In the genomic region with DNA sequence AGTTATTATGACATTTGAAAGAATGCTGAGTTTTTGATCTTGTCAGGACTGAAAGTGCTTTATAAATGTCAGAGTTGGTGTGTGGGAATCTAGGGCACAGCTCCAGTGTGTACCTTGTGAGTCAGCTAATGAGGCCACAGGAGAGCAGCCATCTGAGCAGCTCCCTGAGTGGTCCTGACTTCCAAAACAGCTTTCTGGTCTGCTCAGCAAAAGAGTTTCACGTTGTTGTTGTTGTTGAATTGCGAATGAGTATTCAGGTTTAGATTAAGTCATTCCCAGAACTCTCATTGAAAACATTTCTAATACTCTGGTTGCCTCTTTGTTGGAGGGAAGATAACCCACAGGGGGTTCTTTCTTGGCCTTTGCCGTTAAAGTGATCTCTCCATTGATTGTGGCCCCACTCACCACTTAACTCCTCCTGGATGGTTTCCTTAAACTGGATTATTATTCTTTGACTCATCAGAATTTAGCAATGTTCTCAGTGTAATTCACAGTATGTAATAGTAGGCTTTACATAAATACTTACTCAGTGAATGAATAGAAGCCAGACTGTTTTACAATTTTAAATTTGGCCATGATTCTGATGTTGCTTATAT, we compare ENCODE assay signal across 2 cellular contexts.
TF ChIP-seq lines count a peak whose summit lies in the region.

No MANE protein-coding gene starts in this region.

TF ChIP-seq in A549, 52 proteins besides CTCF, POLR2A, EP300 and RAD21 (continued from another document):
- TF ChIP-seq, protein P1, sequence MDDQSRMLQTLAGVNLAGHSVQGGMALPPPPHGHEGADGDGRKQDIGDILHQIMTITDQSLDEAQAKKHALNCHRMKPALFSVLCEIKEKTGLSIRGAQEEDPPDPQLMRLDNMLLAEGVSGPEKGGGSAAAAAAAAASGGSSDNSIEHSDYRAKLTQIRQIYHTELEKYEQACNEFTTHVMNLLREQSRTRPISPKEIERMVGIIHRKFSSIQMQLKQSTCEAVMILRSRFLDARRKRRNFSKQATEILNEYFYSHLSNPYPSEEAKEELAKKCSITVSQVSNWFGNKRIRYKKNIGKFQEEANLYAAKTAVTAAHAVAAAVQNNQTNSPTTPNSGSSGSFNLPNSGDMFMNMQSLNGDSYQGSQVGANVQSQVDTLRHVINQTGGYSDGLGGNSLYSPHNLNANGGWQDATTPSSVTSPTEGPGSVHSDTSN (IDR thresholded peaks at IDR 0.05) = 0 out of 2 replicates have a peak, but pooled peaks have one; percentile 44
- TF ChIP-seq NPAS2 (CRISPR knock-in tag; IDR thresholded peaks at IDR 0.05; ENCODE audit: borderline replicate concordance) = no peak
- no peak for TF ChIP-seq HOXB13 (CRISPR knock-in tag; IDR thresholded peaks at IDR 0.05; ENCODE audit: low read depth)
- peak; percentile 34 to 73 for TF ChIP-seq CEBPB (IDR thresholded peaks at IDR 0.05)
- TF ChIP-seq MAZ (IDR thresholded peaks at IDR 0.05; ENCODE audit: borderline replicate concordance, low read depth, low read length) = no peak
- TF ChIP-seq HOXB5 (CRISPR knock-in tag; IDR thresholded peaks at IDR 0.05) = peak; percentile 22; the same call in 1 of the 2 replicates
- TF ChIP-seq MAFK (IDR thresholded peaks at IDR 0.05; ENCODE audit: partially characterized antibody) = peak; percentile 70
- TF ChIP-seq HOXA7 (CRISPR knock-in tag; IDR thresholded peaks at IDR 0.05) = no peak
- TF ChIP-seq, protein P2, sequence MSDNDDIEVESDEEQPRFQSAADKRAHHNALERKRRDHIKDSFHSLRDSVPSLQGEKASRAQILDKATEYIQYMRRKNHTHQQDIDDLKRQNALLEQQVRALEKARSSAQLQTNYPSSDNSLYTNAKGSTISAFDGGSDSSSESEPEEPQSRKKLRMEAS (IDR thresholded peaks at IDR 0.05) = 0 out of 2 replicates have a peak, but pooled peaks have one; percentile 21
- peak; percentile 80 for TF ChIP-seq FOSL2 (IDR thresholded peaks at IDR 0.05)
- peak; percentile 67 for TF ChIP-seq FOSL2 (CRISPR knock-in tag; IDR thresholded peaks at IDR 0.05)
- TF ChIP-seq JUNB (IDR thresholded peaks at IDR 0.05) = peak; percentile 85

TF ChIP-seq in GM23338, 12 proteins besides CTCF, POLR2A, EP300 and RAD21 (continued from another document):
- TF ChIP-seq, protein P3, sequence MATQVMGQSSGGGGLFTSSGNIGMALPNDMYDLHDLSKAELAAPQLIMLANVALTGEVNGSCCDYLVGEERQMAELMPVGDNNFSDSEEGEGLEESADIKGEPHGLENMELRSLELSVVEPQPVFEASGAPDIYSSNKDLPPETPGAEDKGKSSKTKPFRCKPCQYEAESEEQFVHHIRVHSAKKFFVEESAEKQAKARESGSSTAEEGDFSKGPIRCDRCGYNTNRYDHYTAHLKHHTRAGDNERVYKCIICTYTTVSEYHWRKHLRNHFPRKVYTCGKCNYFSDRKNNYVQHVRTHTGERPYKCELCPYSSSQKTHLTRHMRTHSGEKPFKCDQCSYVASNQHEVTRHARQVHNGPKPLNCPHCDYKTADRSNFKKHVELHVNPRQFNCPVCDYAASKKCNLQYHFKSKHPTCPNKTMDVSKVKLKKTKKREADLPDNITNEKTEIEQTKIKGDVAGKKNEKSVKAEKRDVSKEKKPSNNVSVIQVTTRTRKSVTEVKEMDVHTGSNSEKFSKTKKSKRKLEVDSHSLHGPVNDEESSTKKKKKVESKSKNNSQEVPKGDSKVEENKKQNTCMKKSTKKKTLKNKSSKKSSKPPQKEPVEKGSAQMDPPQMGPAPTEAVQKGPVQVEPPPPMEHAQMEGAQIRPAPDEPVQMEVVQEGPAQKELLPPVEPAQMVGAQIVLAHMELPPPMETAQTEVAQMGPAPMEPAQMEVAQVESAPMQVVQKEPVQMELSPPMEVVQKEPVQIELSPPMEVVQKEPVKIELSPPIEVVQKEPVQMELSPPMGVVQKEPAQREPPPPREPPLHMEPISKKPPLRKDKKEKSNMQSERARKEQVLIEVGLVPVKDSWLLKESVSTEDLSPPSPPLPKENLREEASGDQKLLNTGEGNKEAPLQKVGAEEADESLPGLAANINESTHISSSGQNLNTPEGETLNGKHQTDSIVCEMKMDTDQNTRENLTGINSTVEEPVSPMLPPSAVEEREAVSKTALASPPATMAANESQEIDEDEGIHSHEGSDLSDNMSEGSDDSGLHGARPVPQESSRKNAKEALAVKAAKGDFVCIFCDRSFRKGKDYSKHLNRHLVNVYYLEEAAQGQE (IDR thresholded peaks at IDR 0.05; ENCODE audit: unreplicated experiment) = no peak
- no peak for TF ChIP-seq JUNB (IDR thresholded peaks at IDR 0.05; ENCODE audit: unreplicated experiment)
- no peak for TF ChIP-seq POLR2AphosphoS5 (IDR thresholded peaks at IDR 0.05; ENCODE audit: low read depth)
- TF ChIP-seq CREB1 (CRISPR knock-in tag; IDR thresholded peaks at IDR 0.05; ENCODE audit: low read depth) = no peak
- TF ChIP-seq STAT1 (IDR thresholded peaks at IDR 0.05; ENCODE audit: unreplicated experiment) = no peak
- no peak for TF ChIP-seq EZH2phosphoT487 (IDR thresholded peaks at IDR 0.05; ENCODE audit: unreplicated experiment)
- TF ChIP-seq, protein P4, sequence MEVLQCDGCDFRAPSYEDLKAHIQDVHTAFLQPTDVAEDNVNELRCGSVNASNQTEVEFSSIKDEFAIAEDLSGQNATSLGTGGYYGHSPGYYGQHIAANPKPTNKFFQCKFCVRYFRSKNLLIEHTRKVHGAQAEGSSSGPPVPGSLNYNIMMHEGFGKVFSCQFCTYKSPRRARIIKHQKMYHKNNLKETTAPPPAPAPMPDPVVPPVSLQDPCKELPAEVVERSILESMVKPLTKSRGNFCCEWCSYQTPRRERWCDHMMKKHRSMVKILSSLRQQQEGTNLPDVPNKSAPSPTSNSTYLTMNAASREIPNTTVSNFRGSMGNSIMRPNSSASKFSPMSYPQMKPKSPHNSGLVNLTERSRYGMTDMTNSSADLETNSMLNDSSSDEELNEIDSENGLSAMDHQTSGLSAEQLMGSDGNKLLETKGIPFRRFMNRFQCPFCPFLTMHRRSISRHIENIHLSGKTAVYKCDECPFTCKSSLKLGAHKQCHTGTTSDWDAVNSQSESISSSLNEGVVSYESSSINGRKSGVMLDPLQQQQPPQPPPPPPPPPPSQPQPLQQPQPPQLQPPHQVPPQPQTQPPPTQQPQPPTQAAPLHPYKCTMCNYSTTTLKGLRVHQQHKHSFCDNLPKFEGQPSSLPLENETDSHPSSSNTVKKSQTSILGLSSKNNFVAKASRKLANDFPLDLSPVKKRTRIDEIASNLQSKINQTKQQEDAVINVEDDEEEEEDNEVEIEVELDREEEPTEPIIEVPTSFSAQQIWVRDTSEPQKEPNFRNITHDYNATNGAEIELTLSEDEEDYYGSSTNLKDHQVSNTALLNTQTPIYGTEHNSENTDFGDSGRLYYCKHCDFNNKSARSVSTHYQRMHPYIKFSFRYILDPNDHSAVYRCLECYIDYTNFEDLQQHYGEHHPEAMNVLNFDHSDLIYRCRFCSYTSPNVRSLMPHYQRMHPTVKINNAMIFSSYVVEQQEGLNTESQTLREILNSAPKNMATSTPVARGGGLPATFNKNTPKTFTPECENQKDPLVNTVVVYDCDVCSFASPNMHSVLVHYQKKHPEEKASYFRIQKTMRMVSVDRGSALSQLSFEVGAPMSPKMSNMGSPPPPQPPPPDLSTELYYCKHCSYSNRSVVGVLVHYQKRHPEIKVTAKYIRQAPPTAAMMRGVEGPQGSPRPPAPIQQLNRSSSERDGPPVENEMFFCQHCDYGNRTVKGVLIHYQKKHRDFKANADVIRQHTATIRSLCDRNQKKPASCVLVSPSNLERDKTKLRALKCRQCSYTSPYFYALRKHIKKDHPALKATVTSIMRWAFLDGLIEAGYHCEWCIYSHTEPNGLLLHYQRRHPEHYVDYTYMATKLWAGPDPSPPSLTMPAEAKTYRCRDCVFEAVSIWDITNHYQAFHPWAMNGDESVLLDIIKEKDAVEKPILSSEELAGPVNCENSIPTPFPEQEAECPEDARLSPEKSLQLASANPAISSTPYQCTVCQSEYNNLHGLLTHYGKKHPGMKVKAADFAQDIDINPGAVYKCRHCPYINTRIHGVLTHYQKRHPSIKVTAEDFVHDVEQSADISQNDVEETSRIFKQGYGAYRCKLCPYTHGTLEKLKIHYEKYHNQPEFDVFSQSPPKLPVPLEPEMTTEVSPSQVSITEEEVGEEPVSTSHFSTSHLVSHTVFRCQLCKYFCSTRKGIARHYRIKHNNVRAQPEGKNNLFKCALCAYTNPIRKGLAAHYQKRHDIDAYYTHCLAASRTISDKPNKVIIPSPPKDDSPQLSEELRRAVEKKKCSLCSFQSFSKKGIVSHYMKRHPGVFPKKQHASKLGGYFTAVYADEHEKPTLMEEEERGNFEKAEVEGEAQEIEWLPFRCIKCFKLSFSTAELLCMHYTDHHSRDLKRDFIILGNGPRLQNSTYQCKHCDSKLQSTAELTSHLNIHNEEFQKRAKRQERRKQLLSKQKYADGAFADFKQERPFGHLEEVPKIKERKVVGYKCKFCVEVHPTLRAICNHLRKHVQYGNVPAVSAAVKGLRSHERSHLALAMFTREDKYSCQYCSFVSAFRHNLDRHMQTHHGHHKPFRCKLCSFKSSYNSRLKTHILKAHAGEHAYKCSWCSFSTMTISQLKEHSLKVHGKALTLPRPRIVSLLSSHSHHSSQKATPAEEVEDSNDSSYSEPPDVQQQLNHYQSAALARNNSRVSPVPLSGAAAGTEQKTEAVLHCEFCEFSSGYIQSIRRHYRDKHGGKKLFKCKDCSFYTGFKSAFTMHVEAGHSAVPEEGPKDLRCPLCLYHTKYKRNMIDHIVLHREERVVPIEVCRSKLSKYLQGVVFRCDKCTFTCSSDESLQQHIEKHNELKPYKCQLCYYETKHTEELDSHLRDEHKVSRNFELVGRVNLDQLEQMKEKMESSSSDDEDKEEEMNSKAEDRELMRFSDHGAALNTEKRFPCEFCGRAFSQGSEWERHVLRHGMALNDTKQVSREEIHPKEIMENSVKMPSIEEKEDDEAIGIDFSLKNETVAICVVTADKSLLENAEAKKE (CRISPR knock-in tag; IDR thresholded peaks at IDR 0.05) = no peak; the same call in 1 of the 2 replicates
- no peak for TF ChIP-seq EZH2 (IDR thresholded peaks at IDR 0.05; ENCODE audit: low read depth, unreplicated experiment)
- no peak for TF ChIP-seq NANOG (IDR thresholded peaks at IDR 0.05; ENCODE audit: borderline replicate concordance)
